1 cellular context compared by ENCODE assay signal in genomic region chr7:10939237-10939910, GRCh38.
TF ChIP-seq lines count a peak whose summit lies in the region.

No MANE protein-coding gene starts in this region.

TF ChIP-seq in liver, 16 proteins besides CTCF, POLR2A, EP300 and RAD21 (continued from another document):
- TF ChIP-seq, protein P1, sequence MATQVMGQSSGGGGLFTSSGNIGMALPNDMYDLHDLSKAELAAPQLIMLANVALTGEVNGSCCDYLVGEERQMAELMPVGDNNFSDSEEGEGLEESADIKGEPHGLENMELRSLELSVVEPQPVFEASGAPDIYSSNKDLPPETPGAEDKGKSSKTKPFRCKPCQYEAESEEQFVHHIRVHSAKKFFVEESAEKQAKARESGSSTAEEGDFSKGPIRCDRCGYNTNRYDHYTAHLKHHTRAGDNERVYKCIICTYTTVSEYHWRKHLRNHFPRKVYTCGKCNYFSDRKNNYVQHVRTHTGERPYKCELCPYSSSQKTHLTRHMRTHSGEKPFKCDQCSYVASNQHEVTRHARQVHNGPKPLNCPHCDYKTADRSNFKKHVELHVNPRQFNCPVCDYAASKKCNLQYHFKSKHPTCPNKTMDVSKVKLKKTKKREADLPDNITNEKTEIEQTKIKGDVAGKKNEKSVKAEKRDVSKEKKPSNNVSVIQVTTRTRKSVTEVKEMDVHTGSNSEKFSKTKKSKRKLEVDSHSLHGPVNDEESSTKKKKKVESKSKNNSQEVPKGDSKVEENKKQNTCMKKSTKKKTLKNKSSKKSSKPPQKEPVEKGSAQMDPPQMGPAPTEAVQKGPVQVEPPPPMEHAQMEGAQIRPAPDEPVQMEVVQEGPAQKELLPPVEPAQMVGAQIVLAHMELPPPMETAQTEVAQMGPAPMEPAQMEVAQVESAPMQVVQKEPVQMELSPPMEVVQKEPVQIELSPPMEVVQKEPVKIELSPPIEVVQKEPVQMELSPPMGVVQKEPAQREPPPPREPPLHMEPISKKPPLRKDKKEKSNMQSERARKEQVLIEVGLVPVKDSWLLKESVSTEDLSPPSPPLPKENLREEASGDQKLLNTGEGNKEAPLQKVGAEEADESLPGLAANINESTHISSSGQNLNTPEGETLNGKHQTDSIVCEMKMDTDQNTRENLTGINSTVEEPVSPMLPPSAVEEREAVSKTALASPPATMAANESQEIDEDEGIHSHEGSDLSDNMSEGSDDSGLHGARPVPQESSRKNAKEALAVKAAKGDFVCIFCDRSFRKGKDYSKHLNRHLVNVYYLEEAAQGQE (IDR thresholded peaks at IDR 0.05), result no peak
- no peak for TF ChIP-seq HNF4A (conservative IDR thresholded peaks at IDR 0.05)
- TF ChIP-seq JUND (IDR thresholded peaks at IDR 0.05), result no peak
- TF ChIP-seq TAF1 (conservative IDR thresholded peaks at IDR 0.05), result no peak
- TF ChIP-seq SP1 (IDR thresholded peaks at IDR 0.05), result no peak
